ENCODE assay signal across 8 cellular contexts in genomic region chr4:89482248-89482647, GRCh38.
DNase-seq lines count a peak whose midpoint lies in the region; ATAC-seq, FAIRE-seq and TF ChIP-seq lines count a peak whose summit lies in the region.

No MANE protein-coding gene starts in this region.

- CTCF ChIA-PET in A673 (lab: Charles Lee) = no interaction called here
- CTCF ChIA-PET in mammary epithelial cell (lab: Charles Lee; ENCODE audit: low non-redundant PET) = interaction anchor here (0.6 kb wide), 1 partner anchor 24 kb away, joined by 3 read pairs; no protein-coding TSS in a partner anchor

- intact Hi-C loops in A673 (cut with micrococcal nuclease; ENCODE audit: unreplicated experiment) (loop anchor here (10.0 kb wide), 2 partner anchors 173 to 393 kb away; no protein-coding TSS in a partner anchor), mammary epithelial cell (cut with micrococcal nuclease) (loop anchor here (2.0 kb wide), 1 partner anchor 421 kb away; no protein-coding TSS in a partner anchor), pancreas (cut with DNase I) (no loop called here)

- no peaks in the 10 kb centered on the region for H3K27me3 Mint-ChIP-seq in effector memory CD8-positive, alpha-beta T cell

- no peak overlapping the region for H3K9ac ChIP-seq in mammary epithelial cell (ENCODE audit: insufficient read depth, low read length)

- H3K4me3 ChIP-seq in A673 (ENCODE audit: low read depth, low read length, poor library complexity, severe bottlenecking) (no peak overlapping the region), GM12864 (ENCODE audit: low read depth, low read length) (no peak overlapping the region), mammary epithelial cell (replicated peaks in 1 of 3; ENCODE audit: insufficient read depth in 1 of 3, low read depth in 2 of 3, low read length in 3 of 3) (no peak overlapping the region), pancreas (no peak overlapping the region)

- H3K27me3 ChIP-seq in A673 (replicated peaks; ENCODE audit: insufficient read depth, low read depth, low read length, poor library complexity) (no peaks in the 10 kb centered on the region), mammary epithelial cell (ENCODE audit: insufficient read depth, low read length) (no peaks in the 10 kb centered on the region), pancreas (no peaks in the 10 kb centered on the region)

- H3K36me3 Mint-ChIP-seq in effector memory CD8-positive, alpha-beta T cell (ENCODE audit: insufficient read depth) = peaks cover 2% of the 10 kb centered on the region

- H3K36me3 ChIP-seq in A673 (ENCODE audit: insufficient read depth, low read length, poor library complexity, severe bottlenecking) (no peaks in the 10 kb centered on the region), mammary epithelial cell (ENCODE audit: insufficient read depth, low read length) (no peaks in the 10 kb centered on the region), pancreas (no peaks in the 10 kb centered on the region)

- ATAC-seq in HG02623 (IDR thresholded peaks at IDR 0.05; ENCODE audit: unreplicated experiment) (peak; percentile 82), pancreas (peak in 3 of 4 donors; percentile 70 to 82 (median 79))
- no peak for ATAC-seq in effector memory CD8-positive, alpha-beta T cell (replicated peaks)

- H2AFZ ChIP-seq in mammary epithelial cell (ENCODE audit: low read depth, low read length) = no peak overlapping the region

- H3K9me3 ChIP-seq in A673 (ENCODE audit: low read depth, low read length, poor library complexity, severe bottlenecking) (no peaks in the 10 kb centered on the region), mammary epithelial cell (replicated peaks; ENCODE audit: insufficient read depth, low read length) (no peaks in the 10 kb centered on the region), pancreas (no peaks in the 10 kb centered on the region)

- no peak for FAIRE-seq in pancreas (lab: Jason Lieb, UNC)

- in situ Hi-C loops in mammary epithelial cell (cut with MboI; ENCODE audit: low sequenced_read_pairs in 2 of 2) = no loop called here

- H4K20me1 ChIP-seq in mammary epithelial cell (ENCODE audit: insufficient read depth, low read length) = no peaks in the 10 kb centered on the region

- no peak overlapping the region for H3K4me2 ChIP-seq in mammary epithelial cell (ENCODE audit: insufficient read depth, low read depth, low read length)

- BruUV-seq in A673 (replicated peaks; lab: Mats Ljungman, UMichigan) (no TSS peak), mammary epithelial cell (replicated peaks; lab: Mats Ljungman, UMichigan) (no TSS peak)

- H3K9me3 Mint-ChIP-seq in effector memory CD8-positive, alpha-beta T cell = no peaks in the 10 kb centered on the region

- dilution Hi-C loops in mammary epithelial cell (cut with HindIII; ENCODE audit: low sequenced_read_pairs) = no loop called here

- DNase-seq in A673 (ENCODE audit: low spot score) = peak; percentile 33
- DNase-seq in GM12864 (ENCODE audit: low read depth) = no peak
- DNase-seq in NCI-H2081 treated with DMSO at 0.1 percent for 48 hours (lab: John Stamatoyannopoulos, UW) = peak; percentile 25
- peak; percentile 39 for DNase-seq in mammary epithelial cell
- no peak for DNase-seq in pancreas
- DNase-seq in effector memory CD8-positive, alpha-beta T cell = no peak
- DNase-seq in stimulated activated CD4-positive, alpha-beta T cell treated with anti-CD3 and anti-CD28 coated beads, Interleukin-2, amount 100 ng/mL, for 48 hours = no peak

- no peaks in the 10 kb centered on the region for H3K4me1 Mint-ChIP-seq in effector memory CD8-positive, alpha-beta T cell (ENCODE audit: low read depth in 2 of 2)

- POLR2A ChIA-PET in A673 (lab: Charles Lee; ENCODE audit: low non-redundant PET) = no interaction called here

- H3K4me1 ChIP-seq in A673 (ENCODE audit: insufficient read depth, low read length, poor library complexity, severe bottlenecking) (no peaks in the 10 kb centered on the region), mammary epithelial cell (ENCODE audit: insufficient read depth, low read length) (no peaks in the 10 kb centered on the region), pancreas (no peaks in the 10 kb centered on the region)

- no peak overlapping the region for H3K4me3 Mint-ChIP-seq in effector memory CD8-positive, alpha-beta T cell

- TF ChIP-seq CTCF in A673 (conservative IDR thresholded peaks at IDR 0.05; ENCODE audit: low read depth, low read length) (peak; percentile 39; the same call in 1 of the 2 replicates), GM12864 (IDR thresholded peaks at IDR 0.05; ENCODE audit: low read depth, low read length, missing control alignments) (peak; percentile 28), mammary epithelial cell (conservative IDR thresholded peaks at IDR 0.05 in 1 of 2, IDR thresholded peaks at IDR 0.05 in 1 of 2; ENCODE audit: extremely low read depth in 1 of 2, insufficient read depth in 1 of 2, low read depth in 1 of 2, low read length in 2 of 2) (peak; percentile 34 to 49), pancreas (IDR thresholded peaks at IDR 0.05) (no peak)

- no peaks in the 10 kb centered on the region for H3K79me2 ChIP-seq in mammary epithelial cell (ENCODE audit: insufficient read depth, low read length)

- no peak overlapping the region for H3K27ac Mint-ChIP-seq in effector memory CD8-positive, alpha-beta T cell

- no peak overlapping the region for H3K27ac ChIP-seq in A673 (ENCODE audit: low read depth, low read length, poor library complexity, severe bottlenecking)
- H3K27ac ChIP-seq in mammary epithelial cell (ENCODE audit: insufficient read depth, low read depth, low read length) = no peak overlapping the region
- H3K27ac ChIP-seq in pancreas = no peak overlapping the region

Comparison
In these comparisons a context has a peak if more than half of its experiments do, and no peak if none do; other contexts are left out.
1. DNase-seq: peak in A673 (single experiment), NCI-H2081 treated with DMSO at 0.1 percent for 48 hours (single experiment) and mammary epithelial cell (single experiment); none in GM12864 (single experiment), pancreas (0 of 6), effector memory CD8-positive, alpha-beta T cell (0 of 3) and stimulated activated CD4-positive, alpha-beta T cell treated with anti-CD3 and anti-CD28 coated beads, Interleukin-2, amount 100 ng/mL, for 48 hours (0 of 2).
2. CTCF ChIP-seq: peak in A673 (single experiment), GM12864 (single experiment) and mammary epithelial cell (2 of 2); none in pancreas (0 of 4).
3. intact Hi-C loops: an anchor here in A673 (10.0 kb wide) and mammary epithelial cell (2.0 kb wide); none called in pancreas.